In the genomic region with DNA sequence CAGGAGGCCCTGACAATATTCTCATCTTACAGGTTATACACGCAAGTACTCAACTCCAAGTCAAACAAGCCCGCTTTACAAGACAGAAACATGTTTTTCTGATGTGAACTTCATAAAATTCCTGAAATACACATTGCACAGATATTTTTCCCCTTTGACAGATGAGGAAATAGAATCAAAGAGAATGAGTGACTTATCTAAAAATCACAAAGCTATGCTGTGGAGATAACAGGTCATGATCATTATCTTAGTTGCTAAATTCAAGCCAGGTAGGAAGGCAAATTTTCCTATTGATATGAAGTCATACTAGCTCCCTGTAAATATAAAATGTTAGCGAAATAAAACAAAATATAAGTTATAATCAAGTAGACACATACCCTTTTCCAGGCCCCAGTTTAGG, we compare ENCODE assay signal across 1 cellular context.
TF ChIP-seq lines count a peak whose summit lies in the region.

No MANE protein-coding gene starts in this region.

TF ChIP-seq in K562, 482 proteins besides CTCF, POLR2A, EP300 and RAD21:
- TF ChIP-seq NR2F6 (CRISPR knock-in tag; IDR thresholded peaks at IDR 0.05), result no peak
- TF ChIP-seq ELF2 (CRISPR knock-in tag; IDR thresholded peaks at IDR 0.05), result 0 out of 2 replicates have a peak, but pooled peaks have one; percentile 13
